7 cellular contexts compared by ENCODE assay signal in the genomic region with DNA sequence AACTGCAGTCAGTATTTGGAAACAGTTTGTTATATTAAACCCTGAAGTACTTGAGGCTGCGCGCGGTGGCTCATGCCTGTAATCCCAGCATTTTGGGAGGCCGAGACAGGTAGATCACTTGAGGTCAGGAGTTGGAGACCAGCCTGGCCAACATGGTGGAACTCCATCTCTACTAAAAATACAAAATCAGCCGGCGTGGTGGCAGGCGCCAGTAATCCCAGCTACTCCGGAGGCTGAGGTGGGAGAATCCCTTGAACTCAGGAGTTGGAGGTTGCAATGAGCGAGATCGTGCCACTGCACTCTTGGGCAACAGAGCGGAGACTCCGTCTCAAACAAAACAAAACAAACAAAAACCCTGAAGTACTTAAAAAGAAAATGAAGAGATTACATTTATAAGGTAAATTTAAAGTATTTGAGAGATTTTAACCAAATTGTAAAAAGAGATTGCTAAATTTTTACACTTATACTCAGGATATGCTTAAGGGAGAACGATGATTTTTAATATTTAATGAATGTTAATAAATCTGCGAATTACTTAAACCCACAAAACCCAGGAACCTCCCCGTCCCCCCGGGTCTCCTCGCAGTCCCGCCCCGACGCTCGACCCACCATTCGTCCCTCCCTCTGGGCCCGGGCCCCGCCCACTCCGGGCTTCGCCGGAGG. TPM values are rescaled to one million over a fixed set of nuclear protein-coding genes. Genes with fewer than 3 reads are reported as not detected.
DNase-seq lines count a peak whose midpoint lies in the region; ATAC-seq and TF ChIP-seq lines count a peak whose summit lies in the region.

No MANE protein-coding gene starts in this region.

- POLR2A ChIA-PET in HEK293 (lab: Yijun Ruan, JAX): interaction anchor here (0.9 to 1.3 kb wide), 2 partner anchors 20 to 25 kb away, joined by 3 to 4 read pairs; a partner anchor contains a TSS
- POLR2A ChIA-PET in activated CD8-positive, alpha-beta T cell treated with anti-CD3 and anti-CD28 coated beads for 36 hours (lab: Charles Lee): interaction anchor here (1.4 to 1.7 kb wide), 2 partner anchors 9 to 15 kb away, joined by 4 read pairs; no protein-coding TSS in a partner anchor

- peaks cover 54% of the 10 kb centered on the region for H3K4me1 Mint-ChIP-seq in activated CD8-positive, alpha-beta T cell treated with anti-CD3 and anti-CD28 coated beads for 36 hours (ENCODE audit: low read depth)
- H3K4me1 Mint-ChIP-seq in stimulated activated memory B cell treated with anti-CD40 and anti-IgM and Interleukin-4, amounts not matched to agents 10 μg/mL and 1 μg/mL and 100 μg/mL, for 72 hours: peaks cover 78% of the 10 kb centered on the region

- intact Hi-C loops in activated CD8-positive, alpha-beta T cell treated with anti-CD3 and anti-CD28 coated beads for 36 hours (cut with micrococcal nuclease): loop anchor here (5.0 kb wide), 1 partner anchor 66 kb away; no protein-coding TSS in a partner anchor

- peak overlapping the region; percentile 36; the same call in 1 of the 2 replicates for H3K27ac ChIP-seq in HEK293 (ENCODE audit: extremely low read depth, low read depth, low read length)
- H3K27ac ChIP-seq in iPS-18a (ENCODE audit: low read length): no peak overlapping the region

- H3K27me3 ChIP-seq in iPS-18a (ENCODE audit: control insufficient read depth, insufficient read depth, low read length): no peaks in the 10 kb centered on the region

- CTCF ChIA-PET in HEK293 (lab: Yijun Ruan, JAX): no interaction called here
- CTCF ChIA-PET in activated CD8-positive, alpha-beta T cell treated with anti-CD3 and anti-CD28 coated beads for 36 hours (lab: Charles Lee): interaction anchor here (1.3 kb wide), 1 partner anchor 64 kb away, joined by 3 read pairs; no protein-coding TSS in a partner anchor

- H3K36me3 ChIP-seq in HEK293 (ENCODE audit: control insufficient read depth in 2 of 2, insufficient read depth in 1 of 2, low read length in 2 of 2) (peaks cover 5 to 31% of the 10 kb centered on the region in 2 experiments; a peak in 2 of 3 replicates), iPS-18a (ENCODE audit: control insufficient read depth, low read depth, low read length) (peaks cover 20% of the 10 kb centered on the region)

- H3K4me3 ChIP-seq in HEK293 (ENCODE audit: low read depth, low read length): no peak overlapping the region
- H3K4me3 ChIP-seq in iPS-18a (ENCODE audit: low read length): peak overlapping the region; percentile 53

- no peak for DNase-seq in activated CD8-positive, alpha-beta T cell treated with anti-CD3 and anti-CD28 coated beads for 36 hours
- DNase-seq in iPS-NIHi7 (ENCODE audit: extremely low spot score): no peak
- DNase-seq in NCI-H2107 treated with DMSO at 0.1 percent for 48 hours (lab: John Stamatoyannopoulos, UW; ENCODE audit: unreplicated experiment): no peak
- no peak for DNase-seq in NCI-H2196 (lab: John Stamatoyannopoulos, UW; ENCODE audit: unreplicated experiment)

- no peaks in the 10 kb centered on the region for H3K9me3 Mint-ChIP-seq in activated CD8-positive, alpha-beta T cell treated with anti-CD3 and anti-CD28 coated beads for 36 hours
- H3K9me3 Mint-ChIP-seq in stimulated activated memory B cell treated with anti-CD40 and anti-IgM and Interleukin-4, amounts not matched to agents 10 μg/mL and 1 μg/mL and 100 μg/mL, for 72 hours: no peaks in the 10 kb centered on the region

- H3K4me3 Mint-ChIP-seq in activated CD8-positive, alpha-beta T cell treated with anti-CD3 and anti-CD28 coated beads for 36 hours: peak overlapping the region; percentile 88
- peak overlapping the region; percentile 99 for H3K4me3 Mint-ChIP-seq in stimulated activated memory B cell treated with anti-CD40 and anti-IgM and Interleukin-4, amounts not matched to agents 10 μg/mL and 1 μg/mL and 100 μg/mL, for 72 hours

- ATAC-seq in activated CD8-positive, alpha-beta T cell treated with anti-CD3 and anti-CD28 coated beads for 36 hours: no peak
- ATAC-seq in stimulated activated memory B cell treated with anti-CD40 and anti-IgM and Interleukin-4, amounts not matched to agents 10 μg/mL and 1 μg/mL and 100 μg/mL, for 72 hours: no peak

- H3K9me3 ChIP-seq in HEK293 (ENCODE audit: control insufficient read depth, insufficient read depth, low read depth, low read length) (no peaks in the 10 kb centered on the region), iPS-18a (ENCODE audit: control insufficient read depth, low read depth, low read length) (no peaks in the 10 kb centered on the region)

- no peaks in the 10 kb centered on the region for H3K27me3 Mint-ChIP-seq in activated CD8-positive, alpha-beta T cell treated with anti-CD3 and anti-CD28 coated beads for 36 hours
- no peaks in the 10 kb centered on the region for H3K27me3 Mint-ChIP-seq in stimulated activated memory B cell treated with anti-CD40 and anti-IgM and Interleukin-4, amounts not matched to agents 10 μg/mL and 1 μg/mL and 100 μg/mL, for 72 hours

- H3K27ac Mint-ChIP-seq in activated CD8-positive, alpha-beta T cell treated with anti-CD3 and anti-CD28 coated beads for 36 hours: peak overlapping the region; percentile 79
- peak overlapping the region; percentile 98 for H3K27ac Mint-ChIP-seq in stimulated activated memory B cell treated with anti-CD40 and anti-IgM and Interleukin-4, amounts not matched to agents 10 μg/mL and 1 μg/mL and 100 μg/mL, for 72 hours

- H3K36me3 Mint-ChIP-seq in activated CD8-positive, alpha-beta T cell treated with anti-CD3 and anti-CD28 coated beads for 36 hours (ENCODE audit: low read depth): peaks cover 30% of the 10 kb centered on the region
- H3K36me3 Mint-ChIP-seq in stimulated activated memory B cell treated with anti-CD40 and anti-IgM and Interleukin-4, amounts not matched to agents 10 μg/mL and 1 μg/mL and 100 μg/mL, for 72 hours: peaks cover 24% of the 10 kb centered on the region

- TF ChIP-seq CTCF in HEK293 (tag by site-specific recombination; IDR thresholded peaks at IDR 0.05): no peak
- no peak for TF ChIP-seq CTCF in activated CD8-positive, alpha-beta T cell treated with anti-CD3 and anti-CD28 coated beads for 36 hours (IDR thresholded peaks at IDR 0.05)

- H3K4me1 ChIP-seq in HEK293 (ENCODE audit: control insufficient read depth, insufficient read depth, low read length) (0 out of 2 replicates have a peak, but pooled peaks cover 2% of the 10 kb centered on the region), iPS-18a (ENCODE audit: control insufficient read depth, low read depth, low read length) (peaks cover 5% of the 10 kb centered on the region)

- H3K9ac ChIP-seq in iPS-18a (ENCODE audit: low read length): peak overlapping the region; percentile 32

TF ChIP-seq in HEK293, 187 proteins besides CTCF, POLR2A, EP300 and RAD21 (continues in another document):
- peak; percentile 86; the same call in 1 of the 2 replicates for TF ChIP-seq ZNF394 (tag by site-specific recombination; IDR thresholded peaks at IDR 0.05; ENCODE audit: borderline replicate concordance)
- no peak for TF ChIP-seq ZNF416 (tag by site-specific recombination; IDR thresholded peaks at IDR 0.05)
- TF ChIP-seq, protein P1, sequence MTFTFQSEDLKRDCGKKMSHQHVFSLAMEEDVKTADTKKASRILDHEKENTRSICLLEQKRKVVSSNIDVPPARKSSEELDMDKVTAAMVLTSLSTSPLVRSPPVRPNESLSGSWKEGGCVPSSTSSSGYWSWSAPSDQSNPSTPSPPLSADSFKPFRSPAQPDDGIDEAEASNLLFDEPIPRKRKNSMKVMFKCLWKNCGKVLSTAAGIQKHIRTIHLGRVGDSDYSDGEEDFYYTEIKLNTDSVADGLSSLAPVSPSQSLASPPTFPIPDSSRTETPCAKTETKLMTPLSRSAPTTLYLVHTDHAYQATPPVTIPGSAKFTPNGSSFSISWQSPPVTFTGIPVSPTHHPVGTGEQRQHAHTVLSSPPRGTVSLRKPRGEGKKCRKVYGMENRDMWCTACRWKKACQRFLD (tag by site-specific recombination; IDR thresholded peaks at IDR 0.05): no peak
- TF ChIP-seq, protein P2, sequence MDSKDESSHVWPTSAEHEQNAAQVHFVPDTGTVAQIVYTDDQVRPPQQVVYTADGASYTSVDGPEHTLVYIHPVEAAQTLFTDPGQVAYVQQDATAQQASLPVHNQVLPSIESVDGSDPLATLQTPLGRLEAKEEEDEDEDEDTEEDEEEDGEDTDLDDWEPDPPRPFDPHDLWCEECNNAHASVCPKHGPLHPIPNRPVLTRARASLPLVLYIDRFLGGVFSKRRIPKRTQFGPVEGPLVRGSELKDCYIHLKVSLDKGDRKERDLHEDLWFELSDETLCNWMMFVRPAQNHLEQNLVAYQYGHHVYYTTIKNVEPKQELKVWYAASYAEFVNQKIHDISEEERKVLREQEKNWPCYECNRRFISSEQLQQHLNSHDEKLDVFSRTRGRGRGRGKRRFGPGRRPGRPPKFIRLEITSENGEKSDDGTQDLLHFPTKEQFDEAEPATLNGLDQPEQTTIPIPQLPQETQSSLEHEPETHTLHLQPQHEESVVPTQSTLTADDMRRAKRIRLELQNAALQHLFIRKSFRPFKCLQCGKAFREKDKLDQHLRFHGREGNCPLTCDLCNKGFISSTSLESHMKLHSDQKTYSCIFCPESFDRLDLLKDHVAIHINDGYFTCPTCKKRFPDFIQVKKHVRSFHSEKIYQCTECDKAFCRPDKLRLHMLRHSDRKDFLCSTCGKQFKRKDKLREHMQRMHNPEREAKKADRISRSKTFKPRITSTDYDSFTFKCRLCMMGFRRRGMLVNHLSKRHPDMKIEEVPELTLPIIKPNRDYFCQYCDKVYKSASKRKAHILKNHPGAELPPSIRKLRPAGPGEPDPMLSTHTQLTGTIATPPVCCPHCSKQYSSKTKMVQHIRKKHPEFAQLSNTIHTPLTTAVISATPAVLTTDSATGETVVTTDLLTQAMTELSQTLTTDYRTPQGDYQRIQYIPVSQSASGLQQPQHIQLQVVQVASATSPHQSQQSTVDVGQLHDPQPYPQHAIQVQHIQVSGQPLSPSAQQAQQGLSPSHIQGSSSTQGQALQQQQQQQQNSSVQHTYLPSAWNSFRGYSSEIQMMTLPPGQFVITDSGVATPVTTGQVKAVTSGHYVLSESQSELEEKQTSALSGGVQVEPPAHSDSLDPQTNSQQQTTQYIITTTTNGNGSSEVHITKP (tag by site-specific recombination; IDR thresholded peaks at IDR 0.05): peak; percentile 88
- no peak for TF ChIP-seq EGR2 (tag by site-specific recombination; IDR thresholded peaks at IDR 0.05; ENCODE audit: low read depth)

RNA-seq across cellular contexts. Expression of a gene that starts 0.4 kb away (rescaled TPM):
- 10 to 100 TPM; 45.7 to 48.9 TPM for total RNA-seq in activated CD8-positive, alpha-beta T cell treated with anti-CD3 and anti-CD28 coated beads for 36 hours

RNA-seq across cellular contexts. Expression of a gene that starts 14.5 kb away (rescaled TPM):
- total RNA-seq in activated CD8-positive, alpha-beta T cell treated with anti-CD3 and anti-CD28 coated beads for 36 hours: 1 to 10 TPM; 4.2 to 4.6 TPM

RNA-seq across cellular contexts. Expression of a gene that starts 20.4 kb away (rescaled TPM):
- 10 to 100 TPM; 50.7 to 51.4 TPM for total RNA-seq in activated CD8-positive, alpha-beta T cell treated with anti-CD3 and anti-CD28 coated beads for 36 hours

RNA-seq across cellular contexts. Expression of a gene that starts 30.9 kb away (rescaled TPM):
- total RNA-seq in activated CD8-positive, alpha-beta T cell treated with anti-CD3 and anti-CD28 coated beads for 36 hours: not detected

RNA-seq across cellular contexts. Expression of a gene that starts 35.7 kb away (rescaled TPM):
- total RNA-seq in activated CD8-positive, alpha-beta T cell treated with anti-CD3 and anti-CD28 coated beads for 36 hours: 10 to 100 TPM; 32.2 to 33.7 TPM
